In the genomic region with DNA sequence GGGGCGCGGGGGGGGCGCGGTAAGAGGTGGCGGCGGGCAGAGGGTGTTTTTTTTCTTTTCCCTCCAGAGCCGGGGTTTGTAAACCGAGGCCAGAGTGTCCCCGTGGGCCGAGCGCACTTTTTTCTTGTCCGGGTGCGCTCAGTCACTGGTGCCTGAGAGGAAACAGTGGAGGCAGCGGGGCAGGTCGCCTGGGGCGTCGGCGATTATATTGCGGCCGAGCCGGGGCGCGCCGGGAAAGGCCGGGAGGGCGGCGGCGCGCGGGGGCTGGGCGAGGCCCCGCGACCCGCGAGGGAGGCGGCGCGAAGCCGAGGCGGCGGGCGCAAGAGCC, we compare ENCODE assay signal across 10 cellular contexts. TPM values are rescaled to one million over a fixed set of nuclear protein-coding genes. Genes with fewer than 3 reads are reported as not detected.
DNase-seq lines count a peak whose midpoint lies in the region; ATAC-seq and TF ChIP-seq lines count a peak whose summit lies in the region.
"Had no signal": no experiment of that assay in that cellular context is flagged by ENCODE, and none has a peak within 500 bp of the region (broad histone marks: within the 10 kb centered on the region; RNA-seq: fewer than 3 reads in every experiment).

No MANE protein-coding gene starts in this region.

- H3K36me3 Mint-ChIP-seq in T-helper 17 cell (ENCODE audit: low read depth), result peaks cover 6% of the 10 kb centered on the region
- H3K36me3 Mint-ChIP-seq in immature natural killer cell, result peaks cover 0 to 5% (median 0%) of the 10 kb centered on the region in 3 donors
- no peaks in the 10 kb centered on the region for H3K36me3 Mint-ChIP-seq in Calu3 (ENCODE audit: insufficient read depth, unreplicated experiment)
- no peaks in the 10 kb centered on the region for H3K36me3 Mint-ChIP-seq in activated T-helper 2 cell treated with anti-CD3 and anti-CD28 coated beads, Interferon-gamma antibody, Interleukin-2, Interleukin-4, amounts not matched to agents 10 μg/mL and 5 μg/mL and 100 μg/mL, durations not matched to agents 14 hours and 24 hours and 36 hours (ENCODE audit: low read depth)
- H3K36me3 Mint-ChIP-seq: T-cell had no signal

- no peak overlapping the region for H2AFZ ChIP-seq in HCT116 (ENCODE audit: low read depth, low read length, poor library complexity, severe bottlenecking)

- BruUV-seq in HCT116 (replicated peaks; lab: Mats Ljungman, UMichigan), result no TSS peak
- no TSS peak for BruUV-seq in Calu3 (replicated peaks; lab: Mats Ljungman, UMichigan)

- ATAC-seq in HCT116 (no peak), T-helper 17 cell (no peak), GM21390 (IDR thresholded peaks at IDR 0.05; ENCODE audit: unreplicated experiment) (no peak)

- intact Hi-C loops in HCT116 (cut with micrococcal nuclease), result loop anchor here (5.0 kb wide), 3 partner anchors 703 to 1628 kb away; no protein-coding TSS in a partner anchor
- intact Hi-C loops in spleen (cut with DNase I; ENCODE audit: low total_unique reads), result loop anchor here (5.0 kb wide), 4 partner anchors 423 to 1018 kb away; no protein-coding TSS in a partner anchor
- intact Hi-C loops in Calu3 (cut with micrococcal nuclease; ENCODE audit: unreplicated experiment), result loop anchor here (5.0 to 10.0 kb wide), 3 partner anchors 423 to 1635 kb away; no protein-coding TSS in a partner anchor
- intact Hi-C loops in activated T-helper 2 cell treated with anti-CD3 and anti-CD28 coated beads, Interferon-gamma antibody, Interleukin-2, Interleukin-4, amounts not matched to agents 10 μg/mL and 5 μg/mL and 100 μg/mL, durations not matched to agents 14 hours and 24 hours and 36 hours (cut with micrococcal nuclease), result loop anchor here (1.0 to 10.0 kb wide), 7 partner anchors 10 to 1795 kb away; partner anchors contain the start of genes HOXD12 and SP9

- H3K9me3 Mint-ChIP-seq in immature natural killer cell (peaks cover 0 to 15% (median 3%) of the 10 kb centered on the region in 6 donors), Calu3 (ENCODE audit: low read depth, unreplicated experiment) (no peaks in the 10 kb centered on the region)
- H3K9me3 Mint-ChIP-seq in activated T-helper 2 cell treated with anti-CD3 and anti-CD28 coated beads, Interferon-gamma antibody, Interleukin-2, Interleukin-4, amounts not matched to agents 10 μg/mL and 5 μg/mL and 100 μg/mL, durations not matched to agents 14 hours and 24 hours and 36 hours, result no peaks in the 10 kb centered on the region
- H3K9me3 Mint-ChIP-seq: neural crest cell, T-cell had no signal

- H3K9me2 ChIP-seq in HCT116 (ENCODE audit: insufficient read depth), result no peaks in the 10 kb centered on the region

- no peak for TF ChIP-seq RAD21 in HCT116 (IDR thresholded peaks at IDR 0.05; ENCODE audit: low read depth)

- peak overlapping the region; percentile 60 for H3K4me3 Mint-ChIP-seq in T-helper 17 cell
- H3K4me3 Mint-ChIP-seq in immature natural killer cell, result peak overlapping the region; percentile 27 to 63 (median 43)
- H3K4me3 Mint-ChIP-seq in Calu3 (ENCODE audit: low read depth, unreplicated experiment), result no peak overlapping the region
- no peak overlapping the region for H3K4me3 Mint-ChIP-seq in activated T-helper 2 cell treated with anti-CD3 and anti-CD28 coated beads, Interferon-gamma antibody, Interleukin-2, Interleukin-4, amounts not matched to agents 10 μg/mL and 5 μg/mL and 100 μg/mL, durations not matched to agents 14 hours and 24 hours and 36 hours (ENCODE audit: low read depth)

- RAD21 ChIA-PET in HCT116 (lab: Charles Lee; ENCODE audit: low non-redundant PET in 1 of 2, low total read pairs in 2 of 2, uncharacterized antibody in 2 of 2, unreplicated experiment in 2 of 2), result no interaction called here

- H3K27ac Mint-ChIP-seq in T-helper 17 cell (no peak overlapping the region), immature natural killer cell (no peak overlapping the region), Calu3 (ENCODE audit: unreplicated experiment) (no peak overlapping the region)
- no peak overlapping the region for H3K27ac Mint-ChIP-seq in activated T-helper 2 cell treated with anti-CD3 and anti-CD28 coated beads, Interferon-gamma antibody, Interleukin-2, Interleukin-4, amounts not matched to agents 10 μg/mL and 5 μg/mL and 100 μg/mL, durations not matched to agents 14 hours and 24 hours and 36 hours
- H3K27ac Mint-ChIP-seq: T-cell had no signal

- TF ChIP-seq CTCF in HCT116 (IDR thresholded peaks at IDR 0.05 in 2 of 3, conservative IDR thresholded peaks at IDR 0.05 in 1 of 3; ENCODE audit: borderline replicate concordance in 1 of 3, insufficient read depth in 1 of 3, low read depth in 2 of 3, low read length in 2 of 3), result no peak
- no peak for TF ChIP-seq CTCF in spleen (IDR thresholded peaks at IDR 0.05 in 8 of 11, conservative IDR thresholded peaks at IDR 0.05 in 3 of 11)
- no peak for TF ChIP-seq CTCF in Calu3 (IDR thresholded peaks at IDR 0.05; ENCODE audit: unreplicated experiment)

- CTCF ChIA-PET in HCT116 (lab: Charles Lee) (interaction anchor here (0.7 to 3.7 kb wide), 6 partner anchors 10 to 524 kb away, joined by 3 to 19 read pairs (median 4); no protein-coding TSS in a partner anchor), Calu3 (lab: Charles Lee) (no interaction called here)

- no peak for DNase-seq in HCT116 (ENCODE audit: low read depth, low spot score)
- DNase-seq in T-helper 17 cell, result no peak
- DNase-seq in immature natural killer cell, result no peak
- DNase-seq in spleen, result peak; percentile 77
- no peak for DNase-seq in NCI-H146 (lab: John Stamatoyannopoulos, UW)
- DNase-seq in Calu3, result no peak
- no peak for DNase-seq in activated T-helper 2 cell treated with anti-CD3 and anti-CD28 coated beads, Interferon-gamma antibody, Interleukin-2, Interleukin-4, amounts not matched to agents 10 μg/mL and 5 μg/mL and 100 μg/mL, durations not matched to agents 14 hours and 24 hours and 36 hours (ENCODE audit: low spot score)

- POLR2A ChIA-PET in HCT116 (lab: Charles Lee), result no interaction called here

- H3K27me3 ChIP-seq in HCT116 (ENCODE audit: insufficient read depth, low read length) (no peaks in the 10 kb centered on the region), spleen (replicated peaks in 1 of 7) (peaks cover 0 to 100% (median 92%) of the 10 kb centered on the region in 7 donors)

- 2 to 20% (median 3%) methylated on average over 35 to 42 of the region's 42 CpGs for WGBS in spleen, 5 donors

- TF ChIP-seq POLR2A in HCT116 (IDR thresholded peaks at IDR 0.05; ENCODE audit: borderline replicate concordance, extremely low read depth, insufficient read depth, insufficient read length) (no peak), spleen (IDR thresholded peaks at IDR 0.05) (no peak)

- peak overlapping the region; percentile 84 for H3K4me2 ChIP-seq in HCT116 (ENCODE audit: low read length)

- H3K4me1 Mint-ChIP-seq in T-helper 17 cell (peaks cover 13% of the 10 kb centered on the region), immature natural killer cell (peaks cover 26 to 50% of the 10 kb centered on the region in 2 donors), Calu3 (ENCODE audit: low read depth, unreplicated experiment) (no peaks in the 10 kb centered on the region)
- peaks cover 12% of the 10 kb centered on the region for H3K4me1 Mint-ChIP-seq in activated T-helper 2 cell treated with anti-CD3 and anti-CD28 coated beads, Interferon-gamma antibody, Interleukin-2, Interleukin-4, amounts not matched to agents 10 μg/mL and 5 μg/mL and 100 μg/mL, durations not matched to agents 14 hours and 24 hours and 36 hours (ENCODE audit: low read depth)

- H3K27me3 Mint-ChIP-seq in T-helper 17 cell, result peaks cover 81% of the 10 kb centered on the region
- H3K27me3 Mint-ChIP-seq in immature natural killer cell (ENCODE audit: low read depth in 3 of 3), result peaks cover 55 to 79% (median 74%) of the 10 kb centered on the region in 3 donors
- H3K27me3 Mint-ChIP-seq in Calu3 (ENCODE audit: unreplicated experiment), result no peaks in the 10 kb centered on the region
- H3K27me3 Mint-ChIP-seq in activated T-helper 2 cell treated with anti-CD3 and anti-CD28 coated beads, Interferon-gamma antibody, Interleukin-2, Interleukin-4, amounts not matched to agents 10 μg/mL and 5 μg/mL and 100 μg/mL, durations not matched to agents 14 hours and 24 hours and 36 hours (ENCODE audit: low read depth), result peaks cover 79% of the 10 kb centered on the region

- peak overlapping the region; percentile 31; the same call in 1 of the 2 replicates for H3K9ac ChIP-seq in HCT116 (ENCODE audit: low read length)

- H3K36me3 ChIP-seq in HCT116 (ENCODE audit: control insufficient read depth in 1 of 2, insufficient read depth in 2 of 2, low read length in 2 of 2), result no peaks in the 10 kb centered on the region
- H3K36me3 ChIP-seq in spleen, result no peaks in the 10 kb centered on the region

- peak overlapping the region; percentile 40 to 58 for H3K4me3 ChIP-seq in HCT116 (replicated peaks in 1 of 2; ENCODE audit: low read depth in 1 of 2, low read length in 2 of 2)
- peak overlapping the region in 7 of 8 donors; percentile 24 to 71 (median 41) for H3K4me3 ChIP-seq in spleen

- H3K79me2 ChIP-seq in HCT116 (ENCODE audit: insufficient read depth, low read length), result no peaks in the 10 kb centered on the region

- H3K9me3 ChIP-seq in HCT116 (ENCODE audit: control insufficient read depth in 1 of 2, insufficient read depth in 1 of 2, low read depth in 1 of 2, low read length in 2 of 2), result no peaks in the 10 kb centered on the region
- H3K9me3 ChIP-seq in T-helper 17 cell (ENCODE audit: control insufficient read depth, low read length, poor library complexity, severe bottlenecking), result no peaks in the 10 kb centered on the region
- no peaks in the 10 kb centered on the region for H3K9me3 ChIP-seq in spleen

- H3K4me1 ChIP-seq in HCT116 (ENCODE audit: control insufficient read depth in 1 of 2, insufficient read depth in 2 of 2, low read length in 2 of 2) (peaks cover 6 to 17% of the 10 kb centered on the region in 2 experiments; a peak in 3 of 4 replicates), spleen (peaks cover 0 to 76% (median 45%) of the 10 kb centered on the region in 6 donors)

- H3K27ac ChIP-seq in HCT116 (ENCODE audit: low read depth, low read length) (peak overlapping the region; percentile 69), spleen (peak overlapping the region; percentile 43 to 93 (median 86))

- H4K20me1 ChIP-seq in HCT116 (ENCODE audit: insufficient read depth), result no peaks in the 10 kb centered on the region

RNA-seq across cellular contexts. Expression of gene HOXD8, which starts 0.3 kb away (rescaled TPM):
- total RNA-seq in HCT116 (2021; ENCODE audit: unreplicated experiment), result 6.0 TPM
- polyA plus RNA-seq in HCT116 (2012), result 2.3 and 3.0 TPM in 2 replicates
- total RNA-seq in T-helper 17 cell, result not detected
- polyA plus RNA-seq in immature natural killer cell, result not detected
- 10 to 100 TPM; 10.5 to 27.0 (median 16.8) TPM for total RNA-seq in spleen
- 10 to 100 TPM in 1 of 3 donors, 1 to 10 TPM in 2; 4.7 to 15.7 (median 6.0) TPM for polyA plus RNA-seq in spleen
- not detected in 2 replicates for total RNA-seq in Calu3 (2022)
- not detected in 2 replicates for total RNA-seq in activated T-helper 2 cell treated with anti-CD3 and anti-CD28 coated beads, Interferon-gamma antibody, Interleukin-2, Interleukin-4, amounts not matched to agents 10 μg/mL and 5 μg/mL and 100 μg/mL, durations not matched to agents 14 hours and 24 hours and 36 hours
- total RNA-seq: neural crest cell, T-cell had no signal

RNA-seq across cellular contexts. Expression of gene HOXD9, which starts 7.3 kb away (rescaled TPM):
- total RNA-seq in HCT116 (2021; ENCODE audit: unreplicated experiment) (not detected), T-helper 17 cell (not detected), spleen (1 to 10 TPM; 1.1 to 4.0 (median 2.9) TPM), Calu3 (2022) (not detected in 2 replicates)
- 0.05 TPM in 2 replicates for polyA plus RNA-seq in HCT116 (2012)
- polyA plus RNA-seq in immature natural killer cell (not detected), spleen (1 to 10 TPM; 1.2 to 3.6 (median 1.5) TPM)
- not detected in 2 replicates for total RNA-seq in activated T-helper 2 cell treated with anti-CD3 and anti-CD28 coated beads, Interferon-gamma antibody, Interleukin-2, Interleukin-4, amounts not matched to agents 10 μg/mL and 5 μg/mL and 100 μg/mL, durations not matched to agents 14 hours and 24 hours and 36 hours
- total RNA-seq: neural crest cell had no signal

RNA-seq across cellular contexts. Expression of gene HOXD10, which starts 13.2 kb away (rescaled TPM):
- not detected for total RNA-seq in HCT116 (2021; ENCODE audit: unreplicated experiment)
- 0.09 TPM in 1 of 2 replicates, not detected in the other for polyA plus RNA-seq in HCT116 (2012)
- not detected for total RNA-seq in T-helper 17 cell
- polyA plus RNA-seq in immature natural killer cell, result not detected
- not detected for total RNA-seq in spleen
- polyA plus RNA-seq in spleen, result under 1 TPM in 1 of 3 donors, not detected in 2; 0.06 TPM
- not detected in 2 replicates for total RNA-seq in Calu3 (2022)
- not detected in 2 replicates for total RNA-seq in activated T-helper 2 cell treated with anti-CD3 and anti-CD28 coated beads, Interferon-gamma antibody, Interleukin-2, Interleukin-4, amounts not matched to agents 10 μg/mL and 5 μg/mL and 100 μg/mL, durations not matched to agents 14 hours and 24 hours and 36 hours
- total RNA-seq: neural crest cell, T-cell had no signal

RNA-seq across cellular contexts. Expression of gene HOXD4, which starts 21.6 kb away (rescaled TPM):
- total RNA-seq in HCT116 (2021; ENCODE audit: unreplicated experiment) (0.61 TPM), T-helper 17 cell (not detected), spleen (1 to 10 TPM; 3.9 to 9.8 (median 8.3) TPM), Calu3 (2022) (not detected in 2 replicates)
- 0.07 and 0.39 TPM in 2 replicates for polyA plus RNA-seq in HCT116 (2012)
- polyA plus RNA-seq in immature natural killer cell (not detected), spleen (1 to 10 TPM in 2 of 3 donors, under 1 TPM in 1; 0.88 to 5.1 (median 2.1) TPM)
- total RNA-seq in activated T-helper 2 cell treated with anti-CD3 and anti-CD28 coated beads, Interferon-gamma antibody, Interleukin-2, Interleukin-4, amounts not matched to agents 10 μg/mL and 5 μg/mL and 100 μg/mL, durations not matched to agents 14 hours and 24 hours and 36 hours, result not detected in 2 replicates
- total RNA-seq: T-cell had no signal

RNA-seq across cellular contexts. Expression of gene HOXD11, which starts 22.7 kb away (rescaled TPM):
- not detected for total RNA-seq in HCT116 (2021; ENCODE audit: unreplicated experiment)
- not detected in 2 replicates for polyA plus RNA-seq in HCT116 (2012)
- total RNA-seq in T-helper 17 cell, result not detected
- not detected for polyA plus RNA-seq in immature natural killer cell
- not detected for total RNA-seq in spleen
- polyA plus RNA-seq in spleen, result not detected
- not detected in 2 replicates for total RNA-seq in Calu3 (2022)
- total RNA-seq in activated T-helper 2 cell treated with anti-CD3 and anti-CD28 coated beads, Interferon-gamma antibody, Interleukin-2, Interleukin-4, amounts not matched to agents 10 μg/mL and 5 μg/mL and 100 μg/mL, durations not matched to agents 14 hours and 24 hours and 36 hours, result not detected in 2 replicates
- total RNA-seq: neural crest cell, T-cell had no signal

Comparison
In these comparisons a context has a peak if more than half of its experiments do, and no peak if none do; other contexts are left out.
1. H3K4me3 Mint-ChIP-seq: peak in T-helper 17 cell (single experiment) and immature natural killer cell (5 of 5); none in Calu3 (single experiment) and activated T-helper 2 cell treated with anti-CD3 and anti-CD28 coated beads, Interferon-gamma antibody, Interleukin-2, Interleukin-4, amounts not matched to agents 10 μg/mL and 5 μg/mL and 100 μg/mL, durations not matched to agents 14 hours and 24 hours and 36 hours (single experiment).